Comparison of ENCODE assay signal across 12 cellular contexts in the genomic region with DNA sequence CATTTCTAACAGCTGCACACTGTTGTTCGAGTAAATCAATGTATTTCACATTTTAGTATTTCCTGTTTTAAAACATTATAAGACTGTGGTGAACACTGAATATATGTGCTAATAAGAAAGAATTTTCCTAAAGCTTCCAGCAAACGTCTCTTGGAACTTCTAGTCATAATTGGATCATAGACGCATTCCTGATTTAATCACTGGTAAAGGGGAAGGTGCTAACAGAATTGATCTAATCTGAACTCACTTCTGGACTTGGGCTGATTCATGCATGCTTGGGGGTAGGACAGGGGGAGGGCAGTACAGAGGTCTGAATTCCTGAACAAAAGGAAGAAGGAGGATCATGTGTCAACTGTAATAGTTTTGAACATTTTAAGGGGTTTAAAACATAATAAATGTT. TPM values are rescaled to one million over a fixed set of nuclear protein-coding genes. Genes with fewer than 3 reads are reported as not detected.
DNase-seq lines count a peak whose midpoint lies in the region; ATAC-seq, FAIRE-seq and TF ChIP-seq lines count a peak whose summit lies in the region.
"Had no signal": no experiment of that assay in that cellular context is flagged by ENCODE, and none has a peak within 500 bp of the region (broad histone marks: within the 10 kb centered on the region; RNA-seq: fewer than 3 reads in every experiment).

No MANE protein-coding gene starts in this region.

- no peak overlapping the region for H3K9ac ChIP-seq in SK-N-SH

- H3K27ac ChIP-seq in A549, result peak overlapping the region; percentile 91 to 92
- H3K27ac ChIP-seq in SK-N-SH (ENCODE audit: low read depth in 2 of 2, low read length in 1 of 2), result peak overlapping the region in 1 of 2 experiments; percentile 14; a peak in 3 of 4 replicates

- no peaks in the 10 kb centered on the region for H3K79me2 ChIP-seq in SK-N-SH (ENCODE audit: insufficient read depth)

- FAIRE-seq in A549 (lab: Jason Lieb, UNC), result no peak
- peak; percentile 79 for FAIRE-seq in GM19239 (lab: Jason Lieb, UNC)

- POLR2A ChIA-PET in A549 (lab: Yijun Ruan, JAX) (interaction anchor here (0.5 to 2.2 kb wide), 4 partner anchors 8 to 270 kb away, joined by 4 to 8 read pairs (median 6); a partner anchor contains a TSS), SK-N-SH (lab: Yijun Ruan, JAX) (no interaction called here)

- peaks cover 46% of the 10 kb centered on the region for H3K4me1 ChIP-seq in A549
- peaks cover 16 to 24% of the 10 kb centered on the region in 2 experiments; a peak in 3 of 4 replicates for H3K4me1 ChIP-seq in SK-N-SH (ENCODE audit: control insufficient read depth in 1 of 2, insufficient read depth in 2 of 2, low read depth in 1 of 2, low read length in 1 of 2)

- ATAC-seq in A549, result peak in 1 of 2 experiments; percentile 17; a peak in 1 of 6 replicates
- no peak for ATAC-seq in Right ventricle myocardium superior (ENCODE audit: poor library complexity)

- TF ChIP-seq POLR2A in A549 (IDR thresholded peaks at IDR 0.05; ENCODE audit: low read length), result no peak

- H3K4me3 ChIP-seq in A549 (no peak overlapping the region), SK-N-SH (ENCODE audit: low read depth in 2 of 2, low read length in 1 of 2) (no peak overlapping the region), fibroblast of villous mesenchyme (ENCODE audit: low read depth, low read length) (no peak overlapping the region)

- H3K4me2 ChIP-seq in A549 (peak overlapping the region; percentile 82), SK-N-SH (peak overlapping the region; percentile 33; the same call in 1 of the 2 replicates)

- CTCF ChIA-PET in A549 (lab: Yijun Ruan, JAX), result interaction anchor here (1.8 to 3.9 kb wide), 3 partner anchors 134 to 318 kb away, joined by 4 to 12 read pairs (median 10); a partner anchor contains a TSS
- CTCF ChIA-PET in SK-N-SH (lab: Yijun Ruan, JAX), result interaction anchor here (1.5 to 1.9 kb wide), 2 partner anchors 144 to 319 kb away, joined by 4 to 10 read pairs; a partner anchor contains a TSS

- no peaks in the 10 kb centered on the region for H3K27me3 ChIP-seq in SK-N-SH (ENCODE audit: insufficient read depth)

- H3K9me3 ChIP-seq in A549, result no peaks in the 10 kb centered on the region
- H3K9me3 ChIP-seq in SK-N-SH, result no peaks in the 10 kb centered on the region

- intact Hi-C loops in Right ventricle myocardium superior (cut with DNase I), result loop anchor here (5.0 kb wide), 1 partner anchor 142 kb away; no protein-coding TSS in a partner anchor

- no peak overlapping the region for H2AFZ ChIP-seq in SK-N-SH (ENCODE audit: low read depth)

- no peak for TF ChIP-seq RAD21 in A549 (conservative IDR thresholded peaks at IDR 0.05 in 1 of 2, IDR thresholded peaks at IDR 0.05 in 1 of 2)
- TF ChIP-seq RAD21 in SK-N-SH (IDR thresholded peaks at IDR 0.05; ENCODE audit: low read length), result no peak

- TF ChIP-seq CTCF in A549 (IDR thresholded peaks at IDR 0.05), result no peak
- TF ChIP-seq CTCF in SK-N-SH (IDR thresholded peaks at IDR 0.05), result no peak
- TF ChIP-seq CTCF in fibroblast of villous mesenchyme (IDR thresholded peaks at IDR 0.05; ENCODE audit: insufficient read depth, low read depth, low read length), result no peak

- TF ChIP-seq EP300 in A549 (IDR thresholded peaks at IDR 0.05), result no peak
- peak in 1 of 2 experiments; percentile 55; a peak in 2 of 4 replicates for TF ChIP-seq EP300 in SK-N-SH (IDR thresholded peaks at IDR 0.05; ENCODE audit: borderline replicate concordance in 1 of 2, low read depth in 1 of 2, low read length in 1 of 2)

- peak; percentile 44 to 54 for DNase-seq in A549 (ENCODE audit: low read depth in 1 of 2, low spot score in 1 of 2)
- DNase-seq in GM19239 (ENCODE audit: insufficient read length, low spot score), result no peak
- DNase-seq in SK-N-SH, result no peak
- peak; percentile 72 for DNase-seq in fibroblast of villous mesenchyme (ENCODE audit: low read depth)
- DNase-seq in stimulated activated CD4-positive, alpha-beta T cell treated with anti-CD3 and anti-CD28 coated beads, Interleukin-12 subunit alpha, Interleukin-12 subunit beta, amount 100 ng/mL, for 4 hours, result no peak
- DNase-seq in Kasumi-1 (lab: John Stamatoyannopoulos, UW), result no peak
- no peak for DNase-seq in MV-4-11 (lab: John Stamatoyannopoulos, UW)
- DNase-seq in Right ventricle myocardium superior, result no peak
- DNase-seq: activated effector memory CD4-positive, alpha-beta T cell treated with Interleukin-2 at 50 U/mL for 16 hours; DND-41; NCI-H1694 treated with DMSO at 0.1 percent for 48 hours; stimulated activated CD4-positive, alpha-beta T cell treated with anti-CD3 and anti-CD28 coated beads, Interleukin-4, amount 100 ng/mL, for 1 hour had no signal

- 19% methylated on average over 3 of the region's 3 CpGs for WGBS in A549 (ENCODE audit: missing lambda C conversion rate)
- whole genome bisulfite sequencing in SK-N-SH (ENCODE audit: low lambda C conversion rate), result 25% methylated on average over 3 of the region's 3 CpGs

- peaks cover 5% of the 10 kb centered on the region for H3F3A ChIP-seq in SK-N-SH (replicated peaks; ENCODE audit: insufficient read depth)

- H3K9me2 ChIP-seq in SK-N-SH, result no peaks in the 10 kb centered on the region

- no peaks in the 10 kb centered on the region for H3K36me3 ChIP-seq in SK-N-SH (replicated peaks in 1 of 2; ENCODE audit: control insufficient read depth in 1 of 2, insufficient read depth in 2 of 2, low read length in 1 of 2)

- H4K20me1 ChIP-seq in SK-N-SH (ENCODE audit: insufficient read depth), result no peaks in the 10 kb centered on the region

TF ChIP-seq in A549, 52 proteins besides CTCF, POLR2A, EP300 and RAD21 (continues in another document):
- TF ChIP-seq, protein P1, sequence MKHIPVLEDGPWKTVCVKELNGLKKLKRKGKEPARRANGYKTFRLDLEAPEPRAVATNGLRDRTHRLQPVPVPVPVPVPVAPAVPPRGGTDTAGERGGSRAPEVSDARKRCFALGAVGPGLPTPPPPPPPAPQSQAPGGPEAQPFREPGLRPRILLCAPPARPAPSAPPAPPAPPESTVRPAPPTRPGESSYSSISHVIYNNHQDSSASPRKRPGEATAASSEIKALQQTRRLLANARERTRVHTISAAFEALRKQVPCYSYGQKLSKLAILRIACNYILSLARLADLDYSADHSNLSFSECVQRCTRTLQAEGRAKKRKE (CRISPR knock-in tag; IDR thresholded peaks at IDR 0.05; ENCODE audit: low read depth), result peak; percentile 5; the same call in 1 of the 2 replicates
- TF ChIP-seq, protein P2, sequence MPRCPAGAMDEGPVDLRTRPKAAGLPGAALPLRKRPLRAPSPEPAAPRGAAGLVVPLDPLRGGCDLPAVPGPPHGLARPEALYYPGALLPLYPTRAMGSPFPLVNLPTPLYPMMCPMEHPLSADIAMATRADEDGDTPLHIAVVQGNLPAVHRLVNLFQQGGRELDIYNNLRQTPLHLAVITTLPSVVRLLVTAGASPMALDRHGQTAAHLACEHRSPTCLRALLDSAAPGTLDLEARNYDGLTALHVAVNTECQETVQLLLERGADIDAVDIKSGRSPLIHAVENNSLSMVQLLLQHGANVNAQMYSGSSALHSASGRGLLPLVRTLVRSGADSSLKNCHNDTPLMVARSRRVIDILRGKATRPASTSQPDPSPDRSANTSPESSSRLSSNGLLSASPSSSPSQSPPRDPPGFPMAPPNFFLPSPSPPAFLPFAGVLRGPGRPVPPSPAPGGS (IDR thresholded peaks at IDR 0.05), result no peak
- TF ChIP-seq RCOR1 (IDR thresholded peaks at IDR 0.05; ENCODE audit: low read depth, low read length), result no peak
- no peak for TF ChIP-seq CHD4 (IDR thresholded peaks at IDR 0.05; ENCODE audit: borderline replicate concordance)

TF ChIP-seq in SK-N-SH, 30 proteins besides CTCF, POLR2A, EP300 and RAD21 (continues in another document):
- no peak for TF ChIP-seq YY1 (IDR thresholded peaks at IDR 0.05; ENCODE audit: low read depth)
- TF ChIP-seq CHD2 (IDR thresholded peaks at IDR 0.05; ENCODE audit: low read length, partially characterized antibody), result no peak
- no peak for TF ChIP-seq EZH2phosphoT487 (IDR thresholded peaks at IDR 0.05; ENCODE audit: borderline replicate concordance, low read depth)
- TF ChIP-seq FOXM1 (IDR thresholded peaks at IDR 0.05; ENCODE audit: low read depth), result no peak
- TF ChIP-seq TEAD4 (IDR thresholded peaks at IDR 0.05; ENCODE audit: borderline replicate concordance, insufficient read depth), result peak; percentile 36; the same call in 1 of the 2 replicates
- TF ChIP-seq, protein P3, sequence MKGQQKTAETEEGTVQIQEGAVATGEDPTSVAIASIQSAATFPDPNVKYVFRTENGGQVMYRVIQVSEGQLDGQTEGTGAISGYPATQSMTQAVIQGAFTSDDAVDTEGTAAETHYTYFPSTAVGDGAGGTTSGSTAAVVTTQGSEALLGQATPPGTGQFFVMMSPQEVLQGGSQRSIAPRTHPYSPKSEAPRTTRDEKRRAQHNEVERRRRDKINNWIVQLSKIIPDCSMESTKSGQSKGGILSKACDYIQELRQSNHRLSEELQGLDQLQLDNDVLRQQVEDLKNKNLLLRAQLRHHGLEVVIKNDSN (IDR thresholded peaks at IDR 0.05; ENCODE audit: borderline replicate concordance, low read depth), result no peak
- no peak for TF ChIP-seq SIN3A (IDR thresholded peaks at IDR 0.05; ENCODE audit: borderline replicate concordance, low read depth, low read length)
- TF ChIP-seq, protein P4, sequence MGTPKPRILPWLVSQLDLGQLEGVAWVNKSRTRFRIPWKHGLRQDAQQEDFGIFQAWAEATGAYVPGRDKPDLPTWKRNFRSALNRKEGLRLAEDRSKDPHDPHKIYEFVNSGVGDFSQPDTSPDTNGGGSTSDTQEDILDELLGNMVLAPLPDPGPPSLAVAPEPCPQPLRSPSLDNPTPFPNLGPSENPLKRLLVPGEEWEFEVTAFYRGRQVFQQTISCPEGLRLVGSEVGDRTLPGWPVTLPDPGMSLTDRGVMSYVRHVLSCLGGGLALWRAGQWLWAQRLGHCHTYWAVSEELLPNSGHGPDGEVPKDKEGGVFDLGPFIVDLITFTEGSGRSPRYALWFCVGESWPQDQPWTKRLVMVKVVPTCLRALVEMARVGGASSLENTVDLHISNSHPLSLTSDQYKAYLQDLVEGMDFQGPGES (IDR thresholded peaks at IDR 0.05; ENCODE audit: low read depth, low read length), result no peak
- TF ChIP-seq TAF1 (IDR thresholded peaks at IDR 0.05; ENCODE audit: borderline replicate concordance, low read depth, low read length), result no peak
- TF ChIP-seq TCF12 (IDR thresholded peaks at IDR 0.05), result peak; percentile 73

RNA-seq across cellular contexts. Expression of a gene that starts 7.3 kb away (rescaled TPM):
- polyA plus RNA-seq in A549 (2011; rRNA removed) (0.69 and 1.4 TPM in 2 replicates), A549 (2017; fragmentation: RNase III; extraction: RNeasy Plus Mini Kit Qiagen cat#74134 plus additional on column Dnase treatment) (0.89 to 1.3 TPM (median 1.2 TPM) in 3 replicates), SK-N-SH (2012; rRNA removed) (0.30 and 0.55 TPM in 2 replicates)
- polyA plus RNA-seq in A549 (2012; cell fraction: cytosol; rRNA removed), result 0.31 and 0.32 TPM in 2 replicates
- 0.11 and 0.26 TPM in 2 replicates for polyA plus RNA-seq in A549 (2012; cell fraction: nucleus; rRNA removed)
- polyA minus RNA-seq in A549 (2011; rRNA and poly(A)+ RNA removed), result 2.8 and 3.9 TPM in 2 replicates
- polyA plus RNA-seq in SK-N-SH (2012; cell fraction: cytosol; rRNA removed), result 0.36 and 0.43 TPM in 2 replicates
- 0.60 and 0.92 TPM in 2 replicates for polyA plus RNA-seq in SK-N-SH (2012; cell fraction: nucleus; rRNA removed)
- total RNA-seq in fibroblast of villous mesenchyme (0.86 and 0.97 TPM in 2 replicates), Right ventricle myocardium superior (0.56 TPM)

Comparison
In these comparisons a context has a peak if more than half of its experiments do, and no peak if none do; other contexts are left out.
1. DNase-seq: peak in A549 (2 of 2) and fibroblast of villous mesenchyme (single experiment); none in GM19239 (single experiment), SK-N-SH (single experiment), stimulated activated CD4-positive, alpha-beta T cell treated with anti-CD3 and anti-CD28 coated beads, Interleukin-12 subunit alpha, Interleukin-12 subunit beta, amount 100 ng/mL, for 4 hours (single experiment), Kasumi-1 (0 of 2), MV-4-11 (single experiment) and Right ventricle myocardium superior (single experiment).